ENCODE assay signal across 16 cellular contexts in genomic region chr16:5381481-5381880, GRCh38.
"Had no signal": no experiment of that assay in that cellular context is flagged by ENCODE, and none has a peak within 500 bp of the region (broad histone marks: within the 10 kb centered on the region; RNA-seq: fewer than 3 reads in every experiment).

No MANE protein-coding gene starts in this region.

- H3K36me3 ChIP-seq: MG63 had no signal

- DNase-seq: Karpas-422, KG1, NCI-H1092, NCI-H1105 treated with DMSO at 0.1 percent for 48 hours, NCI-H1417 treated with DMSO at 0.1 percent for 48 hours, NCI-H146, NCI-H1694 treated with DMSO at 0.1 percent for 48 hours, NCI-H1930, NCI-H2081, NCI-H2107, NCI-H524, NCI-H526 treated with DMSO at 0.1 percent for 48 hours, RPMI8226, SHP77, T-helper 1 cell had no signal

- H3K4me3 ChIP-seq: MG63 had no signal

- H3K9me3 ChIP-seq: MG63 had no signal
